Comparison of ENCODE assay signal across 1 cellular context in the genomic region with DNA sequence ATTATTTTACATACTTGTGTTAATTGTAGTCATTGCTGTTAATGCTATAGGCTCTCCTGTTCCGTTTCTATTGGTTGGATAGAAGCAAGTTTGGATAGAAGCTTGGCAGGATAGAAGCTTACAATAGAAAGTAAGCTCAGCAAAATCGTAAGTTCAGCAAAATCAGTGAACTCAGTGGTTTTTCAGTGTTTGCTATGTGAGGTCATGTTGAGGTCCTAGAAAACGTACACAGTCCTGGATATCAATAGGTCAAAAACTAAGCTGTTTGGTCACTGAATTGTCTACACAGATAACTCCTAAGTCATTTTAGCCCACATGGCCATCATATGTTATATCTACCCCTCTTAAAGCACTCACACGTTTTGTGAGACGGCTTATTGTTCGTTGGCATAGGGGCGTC.
TF ChIP-seq lines count a peak whose summit lies in the region.

No MANE protein-coding gene starts in this region.

TF ChIP-seq in HepG2, 621 proteins besides CTCF, POLR2A, EP300 and RAD21 (continued from another document and continues in another):
- TF ChIP-seq ZBTB20 (CRISPR knock-in tag; IDR thresholded peaks at IDR 0.05; ENCODE audit: borderline replicate concordance, low read depth) (peak; percentile 86; the same call in 1 of the 2 replicates), SOX6 (IDR thresholded peaks at IDR 0.05) (no peak), SOX6 (CRISPR knock-in tag; IDR thresholded peaks at IDR 0.05) (peak; percentile 83), TBL1XR1 (IDR thresholded peaks at IDR 0.05; ENCODE audit: borderline replicate concordance, low read length, partially characterized antibody) (peak; percentile 8), ZNF569 (CRISPR knock-in tag; IDR thresholded peaks at IDR 0.05; ENCODE audit: borderline replicate concordance) (no peak), RARA (CRISPR knock-in tag; IDR thresholded peaks at IDR 0.05) (peak; percentile 99), HNF4G (IDR thresholded peaks at IDR 0.05; ENCODE audit: borderline replicate concordance, low read depth, low read length) (peak; percentile 26; the same call in 1 of the 2 replicates), HNF4G (CRISPR knock-in tag; IDR thresholded peaks at IDR 0.05; ENCODE audit: borderline replicate concordance, low read depth) (no peak), CREB1 (IDR thresholded peaks at IDR 0.05) (no peak), CREB1 (CRISPR knock-in tag; IDR thresholded peaks at IDR 0.05) (no peak; the same call in 1 of the 2 replicates), ATF7-NPFF (CRISPR knock-in tag; IDR thresholded peaks at IDR 0.05; ENCODE audit: low read depth) (0 out of 2 replicates have a peak, but pooled peaks have one; percentile 27), CENPX (CRISPR knock-in tag; IDR thresholded peaks at IDR 0.05) (no peak), ZNF562 (CRISPR knock-in tag; IDR thresholded peaks at IDR 0.05; ENCODE audit: borderline replicate concordance) (no peak), MXI1 (IDR thresholded peaks at IDR 0.05; ENCODE audit: borderline replicate concordance, low read depth, low read length) (no peak), ZNF337 (CRISPR knock-in tag; IDR thresholded peaks at IDR 0.05; ENCODE audit: borderline replicate concordance, low read depth) (no peak), GATAD2A (CRISPR knock-in tag; IDR thresholded peaks at IDR 0.05) (peak; percentile 84), PITX1 (CRISPR knock-in tag; IDR thresholded peaks at IDR 0.05) (peak; percentile 88), HOXA3 (CRISPR knock-in tag; IDR thresholded peaks at IDR 0.05) (peak; percentile 41; the same call in 1 of the 2 replicates), SPEN (CRISPR knock-in tag; IDR thresholded peaks at IDR 0.05; ENCODE audit: low read depth) (no peak; the same call in 1 of the 2 replicates), AHR (CRISPR knock-in tag; IDR thresholded peaks at IDR 0.05) (no peak), DPF2 (CRISPR knock-in tag; IDR thresholded peaks at IDR 0.05; ENCODE audit: borderline replicate concordance, low read depth) (0 out of 2 replicates have a peak, but pooled peaks have one; percentile 26), ZNF335 (CRISPR knock-in tag; IDR thresholded peaks at IDR 0.05) (0 out of 2 replicates have a peak, but pooled peaks have one; percentile 25), IRF2 (CRISPR knock-in tag; IDR thresholded peaks at IDR 0.05) (0 out of 2 replicates have a peak, but pooled peaks have one; percentile 52), FOXA1 (IDR thresholded peaks at IDR 0.05) (no peak), FOXA1 (CRISPR knock-in tag; IDR thresholded peaks at IDR 0.05) (peak; percentile 73), ZBTB21 (CRISPR knock-in tag; IDR thresholded peaks at IDR 0.05) (peak; percentile 66; the same call in 1 of the 2 replicates), KDM6A (CRISPR knock-in tag; IDR thresholded peaks at IDR 0.05; ENCODE audit: low read depth) (peak; percentile 49; the same call in 1 of the 2 replicates), ZSCAN9 (CRISPR knock-in tag; IDR thresholded peaks at IDR 0.05; ENCODE audit: borderline replicate concordance) (no peak), ZSCAN29 (CRISPR knock-in tag; conservative IDR thresholded peaks at IDR 0.05) (0 out of 2 replicates have a peak, but pooled peaks have one; percentile 29), NCOA2 (CRISPR knock-in tag; IDR thresholded peaks at IDR 0.05) (peak; percentile 77; the same call in 1 of the 2 replicates), KLF11 (CRISPR knock-in tag; IDR thresholded peaks at IDR 0.05) (no peak), RFXAP (CRISPR knock-in tag; IDR thresholded peaks at IDR 0.05; ENCODE audit: borderline replicate concordance) (no peak), SYNCRIP (IDR thresholded peaks at IDR 0.05; ENCODE audit: insufficient read depth, low read depth, low read length) (no peak), ZNF781 (CRISPR knock-in tag; IDR thresholded peaks at IDR 0.05; ENCODE audit: borderline replicate concordance, not compliant biosample characterization) (no peak), CBFB (CRISPR knock-in tag; IDR thresholded peaks at IDR 0.05) (no peak), HES4 (CRISPR knock-in tag; IDR thresholded peaks at IDR 0.05; ENCODE audit: borderline replicate concordance) (no peak), ZNF577 (CRISPR knock-in tag; IDR thresholded peaks at IDR 0.05; ENCODE audit: borderline replicate concordance, low read depth) (no peak), KAT8 (CRISPR knock-in tag; IDR thresholded peaks at IDR 0.05) (no peak), ZNF558 (CRISPR knock-in tag; IDR thresholded peaks at IDR 0.05; ENCODE audit: borderline replicate concordance) (no peak), NR2F6 (IDR thresholded peaks at IDR 0.05) (peak; percentile 84), NR2F6 (CRISPR knock-in tag; IDR thresholded peaks at IDR 0.05) (peak; percentile 85), ZNF792 (CRISPR knock-in tag; IDR thresholded peaks at IDR 0.05) (peak; percentile 77; the same call in 1 of the 2 replicates), ZBTB1 (CRISPR knock-in tag; IDR thresholded peaks at IDR 0.05; ENCODE audit: borderline replicate concordance) (no peak), FOXO1 (CRISPR knock-in tag; IDR thresholded peaks at IDR 0.05) (peak; percentile 82), GTF2F1 (IDR thresholded peaks at IDR 0.05; ENCODE audit: low read length) (no peak), AGO1 (IDR thresholded peaks at IDR 0.05; ENCODE audit: low read depth, low read length, poor library complexity, severe bottlenecking) (no peak)
- TF ChIP-seq, protein P1, sequence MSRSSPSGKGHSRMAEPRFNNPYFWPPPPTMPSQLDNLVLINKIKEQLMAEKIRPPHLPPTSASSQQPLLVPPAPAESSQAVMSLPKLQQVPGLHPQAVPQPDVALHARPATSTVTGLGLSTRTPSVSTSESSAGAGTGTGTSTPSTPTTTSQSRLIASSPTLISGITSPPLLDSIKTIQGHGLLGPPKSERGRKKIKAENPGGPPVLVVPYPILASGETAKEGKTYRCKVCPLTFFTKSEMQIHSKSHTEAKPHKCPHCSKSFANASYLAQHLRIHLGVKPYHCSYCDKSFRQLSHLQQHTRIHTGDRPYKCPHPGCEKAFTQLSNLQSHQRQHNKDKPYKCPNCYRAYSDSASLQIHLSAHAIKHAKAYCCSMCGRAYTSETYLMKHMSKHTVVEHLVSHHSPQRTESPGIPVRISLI (CRISPR knock-in tag; IDR thresholded peaks at IDR 0.05; ENCODE audit: borderline replicate concordance): peak; percentile 61; the same call in 1 of the 2 replicates
- TF ChIP-seq, protein P2, sequence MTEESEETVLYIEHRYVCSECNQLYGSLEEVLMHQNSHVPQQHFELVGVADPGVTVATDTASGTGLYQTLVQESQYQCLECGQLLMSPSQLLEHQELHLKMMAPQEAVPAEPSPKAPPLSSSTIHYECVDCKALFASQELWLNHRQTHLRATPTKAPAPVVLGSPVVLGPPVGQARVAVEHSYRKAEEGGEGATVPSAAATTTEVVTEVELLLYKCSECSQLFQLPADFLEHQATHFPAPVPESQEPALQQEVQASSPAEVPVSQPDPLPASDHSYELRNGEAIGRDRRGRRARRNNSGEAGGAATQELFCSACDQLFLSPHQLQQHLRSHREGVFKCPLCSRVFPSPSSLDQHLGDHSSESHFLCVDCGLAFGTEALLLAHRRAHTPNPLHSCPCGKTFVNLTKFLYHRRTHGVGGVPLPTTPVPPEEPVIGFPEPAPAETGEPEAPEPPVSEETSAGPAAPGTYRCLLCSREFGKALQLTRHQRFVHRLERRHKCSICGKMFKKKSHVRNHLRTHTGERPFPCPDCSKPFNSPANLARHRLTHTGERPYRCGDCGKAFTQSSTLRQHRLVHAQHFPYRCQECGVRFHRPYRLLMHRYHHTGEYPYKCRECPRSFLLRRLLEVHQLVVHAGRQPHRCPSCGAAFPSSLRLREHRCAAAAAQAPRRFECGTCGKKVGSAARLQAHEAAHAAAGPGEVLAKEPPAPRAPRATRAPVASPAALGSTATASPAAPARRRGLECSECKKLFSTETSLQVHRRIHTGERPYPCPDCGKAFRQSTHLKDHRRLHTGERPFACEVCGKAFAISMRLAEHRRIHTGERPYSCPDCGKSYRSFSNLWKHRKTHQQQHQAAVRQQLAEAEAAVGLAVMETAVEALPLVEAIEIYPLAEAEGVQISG (CRISPR knock-in tag; IDR thresholded peaks at IDR 0.05): no peak
- TF ChIP-seq, protein P3, sequence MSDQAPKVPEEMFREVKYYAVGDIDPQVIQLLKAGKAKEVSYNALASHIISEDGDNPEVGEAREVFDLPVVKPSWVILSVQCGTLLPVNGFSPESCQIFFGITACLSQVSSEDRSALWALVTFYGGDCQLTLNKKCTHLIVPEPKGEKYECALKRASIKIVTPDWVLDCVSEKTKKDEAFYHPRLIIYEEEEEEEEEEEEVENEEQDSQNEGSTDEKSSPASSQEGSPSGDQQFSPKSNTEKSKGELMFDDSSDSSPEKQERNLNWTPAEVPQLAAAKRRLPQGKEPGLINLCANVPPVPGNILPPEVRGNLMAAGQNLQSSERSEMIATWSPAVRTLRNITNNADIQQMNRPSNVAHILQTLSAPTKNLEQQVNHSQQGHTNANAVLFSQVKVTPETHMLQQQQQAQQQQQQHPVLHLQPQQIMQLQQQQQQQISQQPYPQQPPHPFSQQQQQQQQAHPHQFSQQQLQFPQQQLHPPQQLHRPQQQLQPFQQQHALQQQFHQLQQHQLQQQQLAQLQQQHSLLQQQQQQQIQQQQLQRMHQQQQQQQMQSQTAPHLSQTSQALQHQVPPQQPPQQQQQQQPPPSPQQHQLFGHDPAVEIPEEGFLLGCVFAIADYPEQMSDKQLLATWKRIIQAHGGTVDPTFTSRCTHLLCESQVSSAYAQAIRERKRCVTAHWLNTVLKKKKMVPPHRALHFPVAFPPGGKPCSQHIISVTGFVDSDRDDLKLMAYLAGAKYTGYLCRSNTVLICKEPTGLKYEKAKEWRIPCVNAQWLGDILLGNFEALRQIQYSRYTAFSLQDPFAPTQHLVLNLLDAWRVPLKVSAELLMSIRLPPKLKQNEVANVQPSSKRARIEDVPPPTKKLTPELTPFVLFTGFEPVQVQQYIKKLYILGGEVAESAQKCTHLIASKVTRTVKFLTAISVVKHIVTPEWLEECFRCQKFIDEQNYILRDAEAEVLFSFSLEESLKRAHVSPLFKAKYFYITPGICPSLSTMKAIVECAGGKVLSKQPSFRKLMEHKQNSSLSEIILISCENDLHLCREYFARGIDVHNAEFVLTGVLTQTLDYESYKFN (CRISPR knock-in tag; conservative IDR thresholded peaks at IDR 0.05): peak; percentile 89
- TF ChIP-seq, protein P4, sequence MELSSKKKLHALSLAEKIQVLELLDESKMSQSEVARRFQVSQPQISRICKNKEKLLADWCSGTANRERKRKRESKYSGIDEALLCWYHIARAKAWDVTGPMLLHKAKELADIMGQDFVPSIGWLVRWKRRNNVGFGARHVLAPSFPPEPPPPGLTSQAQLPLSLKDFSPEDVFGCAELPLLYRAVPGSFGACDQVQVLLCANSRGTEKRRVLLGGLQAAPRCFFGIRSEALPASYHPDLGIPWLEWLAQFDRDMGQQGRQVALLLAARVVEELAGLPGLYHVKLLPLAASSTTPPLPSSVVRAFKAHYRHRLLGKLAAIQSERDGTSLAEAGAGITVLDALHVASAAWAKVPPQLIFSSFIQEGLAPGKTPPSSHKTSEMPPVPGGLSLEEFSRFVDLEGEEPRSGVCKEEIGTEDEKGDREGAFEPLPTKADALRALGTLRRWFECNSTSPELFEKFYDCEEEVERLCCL (CRISPR knock-in tag; IDR thresholded peaks at IDR 0.05; ENCODE audit: borderline replicate concordance): no peak
- TF ChIP-seq, protein P5, sequence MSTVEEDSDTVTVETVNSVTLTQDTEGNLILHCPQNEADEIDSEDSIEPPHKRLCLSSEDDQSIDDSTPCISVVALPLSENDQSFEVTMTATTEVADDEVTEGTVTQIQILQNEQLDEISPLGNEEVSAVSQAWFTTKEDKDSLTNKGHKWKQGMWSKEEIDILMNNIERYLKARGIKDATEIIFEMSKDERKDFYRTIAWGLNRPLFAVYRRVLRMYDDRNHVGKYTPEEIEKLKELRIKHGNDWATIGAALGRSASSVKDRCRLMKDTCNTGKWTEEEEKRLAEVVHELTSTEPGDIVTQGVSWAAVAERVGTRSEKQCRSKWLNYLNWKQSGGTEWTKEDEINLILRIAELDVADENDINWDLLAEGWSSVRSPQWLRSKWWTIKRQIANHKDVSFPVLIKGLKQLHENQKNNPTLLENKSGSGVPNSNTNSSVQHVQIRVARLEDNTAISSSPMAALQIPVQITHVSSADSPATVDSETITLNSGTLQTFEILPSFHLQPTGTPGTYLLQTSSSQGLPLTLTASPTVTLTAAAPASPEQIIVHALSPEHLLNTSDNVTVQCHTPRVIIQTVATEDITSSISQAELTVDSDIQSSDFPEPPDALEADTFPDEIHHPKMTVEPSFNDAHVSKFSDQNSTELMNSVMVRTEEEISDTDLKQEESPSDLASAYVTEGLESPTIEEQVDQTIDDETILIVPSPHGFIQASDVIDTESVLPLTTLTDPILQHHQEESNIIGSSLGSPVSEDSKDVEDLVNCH (CRISPR knock-in tag; IDR thresholded peaks at IDR 0.05): no peak
- TF ChIP-seq, protein P6, sequence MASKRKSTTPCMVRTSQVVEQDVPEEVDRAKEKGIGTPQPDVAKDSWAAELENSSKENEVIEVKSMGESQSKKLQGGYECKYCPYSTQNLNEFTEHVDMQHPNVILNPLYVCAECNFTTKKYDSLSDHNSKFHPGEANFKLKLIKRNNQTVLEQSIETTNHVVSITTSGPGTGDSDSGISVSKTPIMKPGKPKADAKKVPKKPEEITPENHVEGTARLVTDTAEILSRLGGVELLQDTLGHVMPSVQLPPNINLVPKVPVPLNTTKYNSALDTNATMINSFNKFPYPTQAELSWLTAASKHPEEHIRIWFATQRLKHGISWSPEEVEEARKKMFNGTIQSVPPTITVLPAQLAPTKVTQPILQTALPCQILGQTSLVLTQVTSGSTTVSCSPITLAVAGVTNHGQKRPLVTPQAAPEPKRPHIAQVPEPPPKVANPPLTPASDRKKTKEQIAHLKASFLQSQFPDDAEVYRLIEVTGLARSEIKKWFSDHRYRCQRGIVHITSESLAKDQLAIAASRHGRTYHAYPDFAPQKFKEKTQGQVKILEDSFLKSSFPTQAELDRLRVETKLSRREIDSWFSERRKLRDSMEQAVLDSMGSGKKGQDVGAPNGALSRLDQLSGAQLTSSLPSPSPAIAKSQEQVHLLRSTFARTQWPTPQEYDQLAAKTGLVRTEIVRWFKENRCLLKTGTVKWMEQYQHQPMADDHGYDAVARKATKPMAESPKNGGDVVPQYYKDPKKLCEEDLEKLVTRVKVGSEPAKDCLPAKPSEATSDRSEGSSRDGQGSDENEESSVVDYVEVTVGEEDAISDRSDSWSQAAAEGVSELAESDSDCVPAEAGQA (IDR thresholded peaks at IDR 0.05; ENCODE audit: low read depth): no peak
- TF ChIP-seq, protein P6 (CRISPR knock-in tag; IDR thresholded peaks at IDR 0.05; ENCODE audit: borderline replicate concordance): no peak
